In genomic region chr11:44316388-44317240, GRCh38 we compare ENCODE assay signal across 8 cellular contexts. TPM values are rescaled to one million over a fixed set of nuclear protein-coding genes. Genes with fewer than 3 reads are reported as not detected.
DNase-seq lines count a peak whose midpoint lies in the region; ATAC-seq, FAIRE-seq and TF ChIP-seq lines count a peak whose summit lies in the region.

No MANE protein-coding gene starts in this region.

- peaks cover 19% of the 10 kb centered on the region for H3K4me1 ChIP-seq in mesodermal cell (ENCODE audit: control insufficient read depth, insufficient read depth, low read length, poor library complexity, severe bottlenecking)

- TF ChIP-seq CTCF in astrocyte of the spinal cord (IDR thresholded peaks at IDR 0.05; ENCODE audit: low read depth, low read length) = no peak

- in situ Hi-C loops in astrocyte of the spinal cord (cut with HindIII; ENCODE audit: low sequenced_read_pairs) = no loop called here

- H3K4me3 ChIP-seq in astrocyte of the spinal cord (ENCODE audit: low read depth, low read length) = peak overlapping the region; percentile 5
- peak overlapping the region; percentile 23 for H3K4me3 ChIP-seq in mesodermal cell (ENCODE audit: extremely low read depth, insufficient read depth, low read length, poor library complexity, severe bottlenecking)

- no peaks in the 10 kb centered on the region for H3K36me3 Mint-ChIP-seq in stimulated activated naive CD8-positive, alpha-beta T cell treated with anti-CD3 and anti-CD28 coated beads, Interleukin-15, Interleukin-2, amounts not matched to agents 100 ng/mL and 50 ng/mL, for 24 hours (ENCODE audit: low read depth)

- FAIRE-seq in GM12892 (lab: Jason Lieb, UNC) = no peak

- peaks cover 92% of the 10 kb centered on the region for H3K27me3 Mint-ChIP-seq in stimulated activated naive CD8-positive, alpha-beta T cell treated with anti-CD3 and anti-CD28 coated beads, Interleukin-15, Interleukin-2, amounts not matched to agents 100 ng/mL and 50 ng/mL, for 24 hours

- peak overlapping the region; percentile 43 for H3K4me3 Mint-ChIP-seq in stimulated activated naive CD8-positive, alpha-beta T cell treated with anti-CD3 and anti-CD28 coated beads, Interleukin-15, Interleukin-2, amounts not matched to agents 100 ng/mL and 50 ng/mL, for 24 hours

- DNase-seq in stimulated activated naive CD8-positive, alpha-beta T cell treated with anti-CD3 and anti-CD28 coated beads, Interleukin-15, Interleukin-2, amounts not matched to agents 100 U/mL and 50 U/mL, for 24 hours = no peak
- DNase-seq in astrocyte of the spinal cord (ENCODE audit: low read depth, low spot score) (no peak), GM03348 (ENCODE audit: low spot score) (no peak), GM12892 (ENCODE audit: insufficient read length) (no peak)

- no peak for TF ChIP-seq POLR2A in GM12892 (IDR thresholded peaks at IDR 0.05; ENCODE audit: low read depth, low read length)

- no peaks in the 10 kb centered on the region for H3K9me3 ChIP-seq in mesodermal cell (ENCODE audit: control insufficient read depth, low read length)

- ATAC-seq in stimulated activated naive CD8-positive, alpha-beta T cell treated with anti-CD3 and anti-CD28 coated beads, Interleukin-15, Interleukin-2, amounts not matched to agents 100 U/mL and 50 U/mL, for 24 hours = no peak
- ATAC-seq in GM21619 (IDR thresholded peaks at IDR 0.05; ENCODE audit: unreplicated experiment) (no peak), GM21515 (IDR thresholded peaks at IDR 0.05; ENCODE audit: unreplicated experiment) (no peak)

- H3K9me3 Mint-ChIP-seq in stimulated activated naive CD8-positive, alpha-beta T cell treated with anti-CD3 and anti-CD28 coated beads, Interleukin-15, Interleukin-2, amounts not matched to agents 100 ng/mL and 50 ng/mL, for 24 hours = no peaks in the 10 kb centered on the region

- H3K27ac Mint-ChIP-seq in stimulated activated naive CD8-positive, alpha-beta T cell treated with anti-CD3 and anti-CD28 coated beads, Interleukin-15, Interleukin-2, amounts not matched to agents 100 ng/mL and 50 ng/mL, for 24 hours = no peak overlapping the region

- 0 to 1% methylated on average over 39 to 46 of the region's 64 CpGs for WGBS in mesodermal cell (ENCODE audit: insufficient coverage in 2 of 2), 2 experiments

- H3K4me1 Mint-ChIP-seq in stimulated activated naive CD8-positive, alpha-beta T cell treated with anti-CD3 and anti-CD28 coated beads, Interleukin-15, Interleukin-2, amounts not matched to agents 100 ng/mL and 50 ng/mL, for 24 hours (ENCODE audit: low read depth) = peaks cover 8% of the 10 kb centered on the region

- no peak overlapping the region for H3K27ac ChIP-seq in mesodermal cell (ENCODE audit: low read depth, low read length, severe bottlenecking)

- no peaks in the 10 kb centered on the region for H3K36me3 ChIP-seq in mesodermal cell (ENCODE audit: control insufficient read depth, insufficient read depth, low read length)

RNA-seq across cellular contexts. Expression of gene ALX4, which starts 6.7 kb away (rescaled TPM):
- 0.37 TPM for polyA plus RNA-seq in mesodermal cell (2013, experiment 1 of 2)
- 0.35 TPM for polyA plus RNA-seq in mesodermal cell (2013, experiment 2 of 2)
- not detected for polyA plus RNA-seq in GM12892 (2012; ENCODE audit: missing spikeins)
